8 cellular contexts compared by ENCODE assay signal in the genomic region with DNA sequence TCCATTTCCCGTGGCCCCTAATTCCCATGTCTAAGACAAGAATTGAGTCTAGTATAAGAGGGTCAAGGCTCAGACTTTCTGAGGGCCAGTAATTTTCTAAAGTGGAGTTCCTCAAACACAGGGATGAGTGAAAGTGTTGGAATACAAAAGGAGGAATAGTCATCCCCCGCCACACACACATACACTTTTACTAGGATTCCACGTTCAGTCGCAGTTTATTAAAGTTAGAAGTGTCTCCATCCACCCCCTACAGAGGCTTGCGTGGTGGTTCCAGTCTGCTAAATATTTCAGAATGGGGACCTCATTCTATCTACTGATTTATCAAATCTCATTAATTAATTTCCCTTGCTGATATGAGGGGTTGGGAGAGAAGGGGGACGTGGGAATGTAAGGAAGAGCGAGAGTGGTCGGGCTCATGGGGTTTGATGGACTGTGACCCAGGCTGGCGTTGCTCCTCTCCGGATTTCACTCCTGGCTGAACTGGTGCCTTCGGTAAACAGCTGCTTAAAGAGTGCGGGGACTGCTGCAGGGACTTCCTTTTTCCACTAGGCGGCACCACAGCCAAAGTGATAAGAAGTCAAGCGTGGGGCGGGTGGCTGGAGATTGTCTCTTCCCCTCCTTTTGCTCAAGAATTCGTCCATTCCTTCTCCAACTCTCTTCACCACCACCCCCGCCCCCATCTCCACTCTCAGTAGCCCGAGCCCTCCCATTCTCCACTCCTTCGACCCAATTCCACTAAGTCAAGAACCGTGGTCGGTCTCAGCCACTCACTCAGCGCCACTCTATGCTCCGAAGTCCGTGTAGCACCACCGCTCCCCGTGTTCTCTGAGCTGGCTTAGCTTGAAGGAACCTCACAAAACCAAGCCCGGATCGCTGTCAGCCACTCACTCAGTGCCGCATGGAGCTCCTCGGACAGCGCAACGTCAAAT. TPM values are rescaled to one million over a fixed set of nuclear protein-coding genes. Genes with fewer than 3 reads are reported as not detected.
A peak's percentile ranks its signal among the peaks of the same experiment; 100 is the strongest.
DNase-seq lines count a peak whose midpoint lies in the region; ATAC-seq and TF ChIP-seq lines count a peak whose summit lies in the region.

No MANE protein-coding gene starts in this region.

- H3K9me3 ChIP-seq in colonic mucosa, result no peaks in the 10 kb centered on the region

- peak; percentile 79 for ATAC-seq in HG03175 (IDR thresholded peaks at IDR 0.05; ENCODE audit: unreplicated experiment)
- ATAC-seq in left lobe of liver, result peak; percentile 85
- ATAC-seq in GM19351 (IDR thresholded peaks at IDR 0.05; ENCODE audit: unreplicated experiment), result no peak

- peak overlapping the region; percentile 31 for H3K4me3 ChIP-seq in colonic mucosa

- no peaks in the 10 kb centered on the region for H3K36me3 ChIP-seq in colonic mucosa

- DNase-seq in NCI-H446 treated with DMSO at 0.1 percent for 48 hours (lab: John Stamatoyannopoulos, UW), result peak; percentile 67
- DNase-seq in activated CD4-positive, alpha-beta T cell treated with anti-CD3 and anti-CD28 coated beads for 24 hours (ENCODE audit: low read depth in 2 of 2), result peak; percentile 77 to 78
- DNase-seq in colonic mucosa, result peak; percentile 96
- peak; percentile 87 for DNase-seq in left lobe of liver (ENCODE audit: low spot score)
- DNase-seq in stimulated activated CD4-positive, alpha-beta T cell treated with anti-CD3 and anti-CD28 coated beads, Interleukin-1b, Interleukin-23, amount 100 ng/mL, for 24 hours (ENCODE audit: low read depth in 4 of 4, low spot score in 1 of 4), result peak; percentile 63 to 73 (median 68)

- peaks cover 12% of the 10 kb centered on the region for H3K4me1 ChIP-seq in colonic mucosa

- peak; percentile 97 for TF ChIP-seq CTCF in GM12873 (IDR thresholded peaks at IDR 0.05; ENCODE audit: insufficient read depth, low read depth, low read length, missing control alignments)
- peak; percentile 81 for TF ChIP-seq CTCF in colonic mucosa (IDR thresholded peaks at IDR 0.05)

- intact Hi-C loops in colonic mucosa (cut with DNase I), result loop anchor here (5.0 kb wide), 3 partner anchors 36 to 109 kb away; partner anchors contain the start of genes PPP1R11 and TRIM26

- H3K27me3 ChIP-seq in colonic mucosa, result no peaks in the 10 kb centered on the region

- H3K9ac ChIP-seq in colonic mucosa (ENCODE audit: low read depth in 2 of 2, low read length in 2 of 2), result peak overlapping the region; percentile 53 to 85

- H3K27ac ChIP-seq in colonic mucosa, result peak overlapping the region; percentile 80

RNA-seq across cellular contexts. Expression of gene TRIM31, which starts 9.9 kb away (rescaled TPM):
- total RNA-seq in colonic mucosa, result 10 to 100 TPM; 44.4 to 51.2 TPM
- total RNA-seq in left lobe of liver, result not detected

RNA-seq across cellular contexts. Expression of gene RNF39, which starts 27.4 kb away (rescaled TPM):
- total RNA-seq in colonic mucosa (1 to 10 TPM in 1 of 2 donors, under 1 TPM in 1; 0.93 to 1.6 TPM), left lobe of liver (0.08 TPM)

RNA-seq across cellular contexts. Expression of gene TRIM40, which starts 33.0 kb away (rescaled TPM):
- 10 to 100 TPM; 10.7 to 17.0 TPM for total RNA-seq in colonic mucosa
- total RNA-seq in left lobe of liver, result not detected

RNA-seq across cellular contexts. Expression of gene PPP1R11, which starts 36.0 kb away (rescaled TPM):
- total RNA-seq in colonic mucosa, result 10 to 100 TPM; 77.9 to 87.1 TPM
- 21.7 TPM for total RNA-seq in left lobe of liver

RNA-seq across cellular contexts. Expression of gene POLR1H, which starts 41.9 kb away (rescaled TPM):
- total RNA-seq in colonic mucosa, result 10 to 100 TPM; 33.2 to 38.4 TPM
- total RNA-seq in left lobe of liver, result 8.2 TPM

Comparison
In these comparisons a context has a peak if more than half of its experiments do, and no peak if none do; other contexts are left out.
1. RNA of gene TRIM31, which starts 9.9 kb away (total RNA-seq): 44.4 to 51.2 TPM in colonic mucosa; not detected in left lobe of liver (single experiment); every median in the first group is over 10 times any median in the second.
2. RNA of gene TRIM40, which starts 33.0 kb away (total RNA-seq): 10.7 to 17.0 TPM in colonic mucosa; not detected in left lobe of liver (single experiment); every median in the first group is over 10 times any median in the second.
3. Peak in every context shown above with its lines, with median percentiles within 50 percentile points of each other: DNase-seq.